Comparison of ENCODE assay signal across 15 cellular contexts in genomic region chr9:16530669-16531461, GRCh38.
A peak's percentile ranks its signal among the peaks of the same experiment; 100 is the strongest.
DNase-seq lines count a peak whose midpoint lies in the region; ATAC-seq and TF ChIP-seq lines count a peak whose summit lies in the region.
"Had no signal": no experiment of that assay in that cellular context is flagged by ENCODE, and none has a peak within 500 bp of the region (broad histone marks: within the 10 kb centered on the region; RNA-seq: fewer than 3 reads in every experiment).

No MANE protein-coding gene starts in this region.

- H3K4me1 ChIP-seq in sigmoid colon, result peaks cover 0 to 65% (median 35%) of the 10 kb centered on the region in 4 donors
- H3K4me1 ChIP-seq: prostate gland had no signal

- no peaks in the 10 kb centered on the region for H3K27me3 ChIP-seq in sigmoid colon

- peak; percentile 94 for DNase-seq in NB4 (ENCODE audit: low read depth)
- peak; percentile 88 for DNase-seq in NCI-H446 treated with DMSO at 0.1 percent for 48 hours (lab: John Stamatoyannopoulos, UW)
- DNase-seq in fibroblast of mammary gland (ENCODE audit: low read depth), result peak; percentile 76
- DNase-seq in sigmoid colon, result peak; percentile 88
- no peak for DNase-seq in activated T-cell treated with anti-CD3 and anti-CD28 coated beads, Interleukin-2, amount 50 U/mL, for 24 hours
- DNase-seq in islet precursor cell, result no peak
- DNase-seq: activated B cell treated with CpG ODN at 0.5 μM for 24 hours; CD8-positive, alpha-beta memory T cell; left ventricle myocardium superior; NCI-H82 had no signal

- no peak for TF ChIP-seq CTCF in NB4 (IDR thresholded peaks at IDR 0.05; ENCODE audit: low read depth, low read length)
- TF ChIP-seq CTCF in fibroblast of mammary gland (conservative IDR thresholded peaks at IDR 0.05; ENCODE audit: control insufficient read depth, insufficient read depth, low read depth, low read length), result no peak
- no peak for TF ChIP-seq CTCF in sigmoid colon (IDR thresholded peaks at IDR 0.05)

- no peak overlapping the region for H3K4me3 Mint-ChIP-seq in activated T-cell treated with anti-CD3 and anti-CD28 coated beads, Interleukin-2, amount 50 U/mL, for 24 hours
- H3K4me3 Mint-ChIP-seq: activated B cell treated with CpG ODN at 0.5 μM for 24 hours; activated T-helper 1 cell treated with anti-CD3 and anti-CD28 coated beads, Interleukin-12 subunit alpha, Interleukin-12 subunit beta, Interleukin-2, Interleukin-4 antibody, amounts not matched to agents 30 ng/mL and 10 ng/mL and 1 ng/mL, durations not matched to agents 14 hours and 24 hours and 36 hours; CD8-positive, alpha-beta memory T cell had no signal

- TF ChIP-seq EP300 in sigmoid colon (IDR thresholded peaks at IDR 0.05), result peak in 2 of 4 donors; percentile 39 to 69

- ATAC-seq in HG03457 (IDR thresholded peaks at IDR 0.05; ENCODE audit: unreplicated experiment) (no peak), HG02610 (IDR thresholded peaks at IDR 0.05; ENCODE audit: unreplicated experiment) (no peak)
- ATAC-seq: left ventricle myocardium superior had no signal

- intact Hi-C loops in sigmoid colon (cut with DNase I), result loop anchor here (5.0 kb wide), 1 partner anchor 196 kb away; no protein-coding TSS in a partner anchor

- peak overlapping the region; percentile 12 to 61 (median 52) for H3K27ac ChIP-seq in sigmoid colon
- H3K27ac ChIP-seq: prostate gland, SK-N-MC had no signal

- H3K9me3 Mint-ChIP-seq in activated T-cell treated with anti-CD3 and anti-CD28 coated beads, Interleukin-2, amount 50 U/mL, for 24 hours, result peaks cover 2% of the 10 kb centered on the region
- H3K9me3 Mint-ChIP-seq: activated B cell treated with CpG ODN at 0.5 μM for 24 hours; activated T-helper 1 cell treated with anti-CD3 and anti-CD28 coated beads, Interleukin-12 subunit alpha, Interleukin-12 subunit beta, Interleukin-2, Interleukin-4 antibody, amounts not matched to agents 30 ng/mL and 10 ng/mL and 1 ng/mL, durations not matched to agents 14 hours and 24 hours and 36 hours had no signal

- no peak for TF ChIP-seq POLR2A in NB4 (IDR thresholded peaks at IDR 0.05; ENCODE audit: extremely low read depth, insufficient read length)
- TF ChIP-seq POLR2A in sigmoid colon (IDR thresholded peaks at IDR 0.05), result no peak

- H3K36me3 Mint-ChIP-seq in activated T-cell treated with anti-CD3 and anti-CD28 coated beads, Interleukin-2, amount 50 U/mL, for 24 hours (ENCODE audit: low read depth), result no peaks in the 10 kb centered on the region
- H3K36me3 Mint-ChIP-seq: CD8-positive, alpha-beta memory T cell had no signal

- H3K4me3 ChIP-seq in NB4 (ENCODE audit: low read depth, low read length) (peak overlapping the region; percentile 16), fibroblast of mammary gland (ENCODE audit: control insufficient read depth, low read depth, low read length) (no peak overlapping the region), sigmoid colon (no peak overlapping the region)
- H3K4me3 ChIP-seq: prostate gland, SK-N-MC had no signal

- no peaks in the 10 kb centered on the region for H3K27me3 Mint-ChIP-seq in activated T-cell treated with anti-CD3 and anti-CD28 coated beads, Interleukin-2, amount 50 U/mL, for 24 hours
- H3K27me3 Mint-ChIP-seq: activated B cell treated with CpG ODN at 0.5 μM for 24 hours; CD8-positive, alpha-beta memory T cell had no signal

- H3K9me3 ChIP-seq in sigmoid colon, result no peaks in the 10 kb centered on the region
- H3K9me3 ChIP-seq: prostate gland had no signal

- WGBS in sigmoid colon, 2 donors, result 78 to 80% methylated on average over 11 of the region's 11 CpGs

- no peak overlapping the region for H3K27ac Mint-ChIP-seq in activated T-cell treated with anti-CD3 and anti-CD28 coated beads, Interleukin-2, amount 50 U/mL, for 24 hours
- H3K27ac Mint-ChIP-seq: activated B cell treated with CpG ODN at 0.5 μM for 24 hours; activated T-helper 1 cell treated with anti-CD3 and anti-CD28 coated beads, Interleukin-12 subunit alpha, Interleukin-12 subunit beta, Interleukin-2, Interleukin-4 antibody, amounts not matched to agents 30 ng/mL and 10 ng/mL and 1 ng/mL, durations not matched to agents 14 hours and 24 hours and 36 hours; CD8-positive, alpha-beta memory T cell had no signal

- H3K4me1 Mint-ChIP-seq in activated T-cell treated with anti-CD3 and anti-CD28 coated beads, Interleukin-2, amount 50 U/mL, for 24 hours (ENCODE audit: low read depth), result no peaks in the 10 kb centered on the region
- H3K4me1 Mint-ChIP-seq: activated B cell treated with CpG ODN at 0.5 μM for 24 hours; CD8-positive, alpha-beta memory T cell had no signal

- no peaks in the 10 kb centered on the region for H3K36me3 ChIP-seq in sigmoid colon
- H3K36me3 ChIP-seq: prostate gland had no signal

Comparison
In these comparisons a context has a peak if more than half of its experiments do, and no peak if none do; other contexts are left out.
1. DNase-seq: peak in NB4 (single experiment), NCI-H446 treated with DMSO at 0.1 percent for 48 hours (single experiment), fibroblast of mammary gland (single experiment) and sigmoid colon (single experiment); none in activated T-cell treated with anti-CD3 and anti-CD28 coated beads, Interleukin-2, amount 50 U/mL, for 24 hours (single experiment) and islet precursor cell (single experiment).